35 cellular contexts compared by ENCODE assay signal in genomic region chr5:83831834-83832233, GRCh38.
"Had no signal": no experiment of that assay in that cellular context is flagged by ENCODE, and none has a peak within 500 bp of the region (broad histone marks: within the 10 kb centered on the region; RNA-seq: fewer than 3 reads in every experiment).

No MANE protein-coding gene starts in this region.

- DNase-seq: Kasumi-1, MG63, MM.1S, MV-4-11, NCI-H1048, NCI-H1092, NCI-H1092 treated with DMSO at 0.1 percent for 48 hours, NCI-H1105, NCI-H1105 treated with DMSO at 0.1 percent for 48 hours, NCI-H1417, NCI-H1417 treated with DMSO at 0.1 percent for 48 hours, NCI-H1436, NCI-H1436 treated with DMSO at 0.1 percent for 48 hours, NCI-H146, NCI-H1694, NCI-H1694 treated with DMSO at 0.1 percent for 48 hours, NCI-H187, NCI-H187 treated with DMSO at 0.1 percent for 48 hours, NCI-H1930, NCI-H2029, NCI-H2029 treated with DMSO at 0.1 percent for 48 hours, NCI-H2081, NCI-H2081 treated with DMSO at 0.1 percent for 48 hours, NCI-H2107, NCI-H2171, NCI-H2171 treated with DMSO at 0.1 percent for 48 hours, NCI-H2227 treated with DMSO at 0.1 percent for 48 hours, NCI-H226, NCI-H345, NCI-H446, NCI-H446 treated with DMSO at 0.1 percent for 48 hours, NCI-H510A, NCI-H510A treated with DMSO at 0.1 percent for 48 hours, NCI-H524, NCI-H524 treated with DMSO at 0.1 percent for 48 hours had no signal

- H3K9me3 ChIP-seq: MG63 had no signal

- H3K36me3 ChIP-seq: MG63 had no signal

- H3K4me3 ChIP-seq: MG63 had no signal
